25 cellular contexts compared by ENCODE assay signal in genomic region chr14:22194669-22195068, GRCh38.
DNase-seq lines count a peak whose midpoint lies in the region; ATAC-seq and TF ChIP-seq lines count a peak whose summit lies in the region.
"Had no signal": no experiment of that assay in that cellular context is flagged by ENCODE, and none has a peak within 500 bp of the region (broad histone marks: within the 10 kb centered on the region; RNA-seq: fewer than 3 reads in every experiment).

No MANE protein-coding gene starts in this region.

- no peak overlapping the region for H2BK5ac ChIP-seq in IMR-90 (ENCODE audit: low read depth, low read length, poor library complexity, severe bottlenecking)

- H3K27me3 Mint-ChIP-seq in Calu3 (ENCODE audit: unreplicated experiment): no peaks in the 10 kb centered on the region
- H3K27me3 Mint-ChIP-seq: CD4-positive, alpha-beta memory T cell had no signal

- H3K4ac ChIP-seq in IMR-90 (ENCODE audit: low read depth, low read length): 0 out of 2 replicates have a peak overlapping the region, but pooled peaks have one; percentile 62

- H4K20me1 ChIP-seq in IMR-90 (ENCODE audit: insufficient read depth, low read length): no peaks in the 10 kb centered on the region

- H3K27ac ChIP-seq in IMR-90 (ENCODE audit: insufficient read depth, low read length): no peak overlapping the region

- POLR2A ChIA-PET in IMR-90 (lab: Charles Lee; ENCODE audit: unreplicated experiment): no interaction called here

- no peaks in the 10 kb centered on the region for H3K27me3 ChIP-seq in IMR-90 (ENCODE audit: control insufficient read depth, insufficient read depth, low read length)

- H4K91ac ChIP-seq in IMR-90 (ENCODE audit: insufficient read depth, low read depth, low read length): peak overlapping the region; percentile 73; the same call in 1 of the 2 replicates

- H3K9ac ChIP-seq in IMR-90 (ENCODE audit: low read depth, low read length): no peak overlapping the region

- H2BK15ac ChIP-seq in IMR-90 (ENCODE audit: low read depth, low read length): peak overlapping the region; percentile 64; the same call in 2 of the 3 replicates

- peak overlapping the region; percentile 72; the same call in 1 of the 2 replicates for H2BK120ac ChIP-seq in IMR-90 (ENCODE audit: low read depth, low read length)

- H3K36me3 Mint-ChIP-seq in Calu3 (ENCODE audit: insufficient read depth, unreplicated experiment): no peaks in the 10 kb centered on the region
- H3K36me3 Mint-ChIP-seq: CD4-positive, alpha-beta memory T cell had no signal

- no peak overlapping the region for H3K27ac Mint-ChIP-seq in Calu3 (ENCODE audit: unreplicated experiment)
- H3K27ac Mint-ChIP-seq: CD4-positive, alpha-beta memory T cell had no signal

- H3K56ac ChIP-seq in IMR-90 (ENCODE audit: extremely low read depth, insufficient read depth, low read length): no peak overlapping the region

- WGBS in IMR-90 (ENCODE audit: extremely low coverage in 2 of 2, insufficient read length in 1 of 2), 2 experiments: no CpG with 5 or more reads among the region's 2 CpGs

- ATAC-seq in IMR-90 (ENCODE audit: low read depth) (no peak), HG03442 (IDR thresholded peaks at IDR 0.05; ENCODE audit: unreplicated experiment) (no peak)
- ATAC-seq: GM12878, K562 had no signal

- no peak overlapping the region for H3K4me3 Mint-ChIP-seq in Calu3 (ENCODE audit: low read depth, unreplicated experiment)
- H3K4me3 Mint-ChIP-seq: CD4-positive, alpha-beta memory T cell had no signal

- no peak overlapping the region for H2AFZ ChIP-seq in IMR-90 (replicated peaks; ENCODE audit: low read length, poor library complexity)

- in situ Hi-C loops in IMR-90 (cut with MboI; ENCODE audit: low sequenced_read_pairs) (no loop called here), astrocyte of the spinal cord (cut with HindIII; ENCODE audit: low sequenced_read_pairs) (no loop called here)

- H2BK20ac ChIP-seq in IMR-90 (ENCODE audit: low read depth, low read length): peak overlapping the region; percentile 47; the same call in 1 of the 2 replicates

- no peak for TF ChIP-seq CTCF in Calu3 (IDR thresholded peaks at IDR 0.05; ENCODE audit: unreplicated experiment)
- TF ChIP-seq CTCF in IMR-90 (conservative IDR thresholded peaks at IDR 0.05; ENCODE audit: low read depth, low read length): no peak
- TF ChIP-seq CTCF in astrocyte of the spinal cord (IDR thresholded peaks at IDR 0.05; ENCODE audit: low read depth, low read length): no peak
- TF ChIP-seq CTCF in fibroblast of mammary gland (conservative IDR thresholded peaks at IDR 0.05; ENCODE audit: control insufficient read depth, insufficient read depth, low read depth, low read length): no peak

- BruUV-seq in Calu3 (replicated peaks; lab: Mats Ljungman, UMichigan): no TSS peak
- no TSS peak for BruUV-seq in IMR-90 (replicated peaks; lab: Mats Ljungman, UMichigan)

- H3K9me3 Mint-ChIP-seq in Calu3 (ENCODE audit: low read depth, unreplicated experiment): peaks cover 6% of the 10 kb centered on the region
- H3K9me3 Mint-ChIP-seq: CD4-positive, alpha-beta memory T cell had no signal

- intact Hi-C loops in Calu3 (cut with micrococcal nuclease; ENCODE audit: unreplicated experiment) (no loop called here), IMR-90 (cut with micrococcal nuclease) (loop anchor here (10.0 kb wide), 2 partner anchors 340 to 1710 kb away; no protein-coding TSS in a partner anchor)

- no peak for TF ChIP-seq RAD21 in IMR-90 (IDR thresholded peaks at IDR 0.05; ENCODE audit: low read length)

- H3K4me3 ChIP-seq in IMR-90 (ENCODE audit: insufficient read depth, low read depth, low read length) (no peak overlapping the region), astrocyte of the spinal cord (ENCODE audit: low read depth, low read length) (no peak overlapping the region), fibroblast of mammary gland (ENCODE audit: control insufficient read depth, low read depth, low read length) (no peak overlapping the region)
- H3K4me3 ChIP-seq: GM12878, K562 had no signal

- no peak overlapping the region for H3K4me2 ChIP-seq in IMR-90 (ENCODE audit: low read depth, low read length)

- H3K79me1 ChIP-seq in IMR-90 (ENCODE audit: low read depth in 1 of 2, low read length in 2 of 2): no peaks in the 10 kb centered on the region

- H3K23ac ChIP-seq in IMR-90 (ENCODE audit: low read depth, low read length): no peak overlapping the region

- dilution Hi-C loops in IMR-90 (cut with HindIII; ENCODE audit: low sequenced_read_pairs, unreplicated experiment): no loop called here

- H2AK5ac ChIP-seq in IMR-90 (ENCODE audit: low read depth, low read length): peak overlapping the region; percentile 54; the same call in 1 of the 2 replicates

- peak overlapping the region in 1 of 2 experiments; percentile 84; a peak in 1 of 4 replicates for H4K8ac ChIP-seq in IMR-90 (ENCODE audit: low read depth in 2 of 2, low read length in 2 of 2)

- CTCF ChIA-PET in Calu3 (lab: Charles Lee) (no interaction called here), IMR-90 (lab: Yijun Ruan, JAX) (no interaction called here)

- peak; percentile 16 for DNase-seq in Calu3
- peak; percentile 4 for DNase-seq in IMR-90
- peak; percentile 12 for DNase-seq in astrocyte of the spinal cord (ENCODE audit: low read depth, low spot score)
- DNase-seq in fibroblast of mammary gland (ENCODE audit: low read depth): peak; percentile 5
- no peak for DNase-seq in NCI-H146 treated with DMSO at 0.1 percent for 48 hours (lab: John Stamatoyannopoulos, UW; ENCODE audit: unreplicated experiment)
- DNase-seq in NCI-H2081 treated with DMSO at 0.1 percent for 48 hours (lab: John Stamatoyannopoulos, UW): no peak
- no peak for DNase-seq in activated CD4-positive, CD25-positive, alpha-beta regulatory T cell (lab: John Stamatoyannopoulos, UW)
- DNase-seq: AML-193; C1 segment of cervical spinal cord; CD4-positive, alpha-beta memory T cell; COR-L47; EL; GDM1; GOT3; HCEC 1CT; Kasumi-1; MV-4-11; NCI-H1417; NCI-H1694 treated with DMSO at 0.1 percent for 48 hours; NCI-H524 treated with DMSO at 0.1 percent for 48 hours; NCI-H774; Right ventricle myocardium superior had no signal

- TF ChIP-seq POLR2A in IMR-90 (IDR thresholded peaks at IDR 0.05; ENCODE audit: low read depth, low read length): no peak

- no peak overlapping the region for H4K5ac ChIP-seq in IMR-90 (ENCODE audit: low read depth, low read length)

- H3K18ac ChIP-seq in IMR-90 (ENCODE audit: low read depth, low read length): peak overlapping the region; percentile 59

- H2AK9ac ChIP-seq in IMR-90 (replicated peaks; ENCODE audit: low read depth, low read length, poor library complexity): no peak overlapping the region

- no peaks in the 10 kb centered on the region for H3K36me3 ChIP-seq in IMR-90 (ENCODE audit: control insufficient read depth, insufficient read depth, low read length)

- peaks cover 9% of the 10 kb centered on the region; the same call in 1 of the 2 replicates for H3K9me1 ChIP-seq in IMR-90 (ENCODE audit: insufficient read depth, low read length)

- peak overlapping the region; percentile 63; the same call in 1 of the 2 replicates for H3K14ac ChIP-seq in IMR-90 (replicated peaks; ENCODE audit: low read depth, low read length)

- H3K9me3 ChIP-seq in IMR-90 (ENCODE audit: control insufficient read depth, insufficient read depth, low read length): peaks cover 6% of the 10 kb centered on the region

- H3K4me1 ChIP-seq in IMR-90 (ENCODE audit: control insufficient read depth, insufficient read depth, low read length): peaks cover 9% of the 10 kb centered on the region

- H3K4me1 Mint-ChIP-seq in Calu3 (ENCODE audit: low read depth, unreplicated experiment): peaks cover 29% of the 10 kb centered on the region
- H3K4me1 Mint-ChIP-seq: CD4-positive, alpha-beta memory T cell had no signal

TF ChIP-seq in IMR-90, 13 proteins besides CTCF, POLR2A, EP300 and RAD21:
- TF ChIP-seq NFE2L2 (IDR thresholded peaks at IDR 0.05; ENCODE audit: low read depth, low read length): no peak
- no peak for TF ChIP-seq CHD1 (IDR thresholded peaks at IDR 0.05; ENCODE audit: low read depth, low read length)
- no peak for TF ChIP-seq RCOR1 (IDR thresholded peaks at IDR 0.05; ENCODE audit: insufficient replicate concordance, low read length)
- TF ChIP-seq MXI1 (IDR thresholded peaks at IDR 0.05; ENCODE audit: borderline replicate concordance, low read depth, low read length): no peak
- no peak for TF ChIP-seq BHLHE40 (IDR thresholded peaks at IDR 0.05; ENCODE audit: low read depth, low read length)
- TF ChIP-seq FOS (IDR thresholded peaks at IDR 0.05; ENCODE audit: low read depth, low read length): no peak
- TF ChIP-seq RFX5 (IDR thresholded peaks at IDR 0.05; ENCODE audit: low read depth, low read length): no peak

Comparison
In these comparisons a context has a peak if more than half of its experiments do, and no peak if none do; other contexts are left out.
1. DNase-seq: peak in Calu3 (single experiment), IMR-90 (single experiment), astrocyte of the spinal cord (single experiment) and fibroblast of mammary gland (single experiment); none in NCI-H146 treated with DMSO at 0.1 percent for 48 hours (single experiment), NCI-H2081 treated with DMSO at 0.1 percent for 48 hours (single experiment) and activated CD4-positive, CD25-positive, alpha-beta regulatory T cell (0 of 4).